ENCODE assay signal across 8 cellular contexts in the genomic region with DNA sequence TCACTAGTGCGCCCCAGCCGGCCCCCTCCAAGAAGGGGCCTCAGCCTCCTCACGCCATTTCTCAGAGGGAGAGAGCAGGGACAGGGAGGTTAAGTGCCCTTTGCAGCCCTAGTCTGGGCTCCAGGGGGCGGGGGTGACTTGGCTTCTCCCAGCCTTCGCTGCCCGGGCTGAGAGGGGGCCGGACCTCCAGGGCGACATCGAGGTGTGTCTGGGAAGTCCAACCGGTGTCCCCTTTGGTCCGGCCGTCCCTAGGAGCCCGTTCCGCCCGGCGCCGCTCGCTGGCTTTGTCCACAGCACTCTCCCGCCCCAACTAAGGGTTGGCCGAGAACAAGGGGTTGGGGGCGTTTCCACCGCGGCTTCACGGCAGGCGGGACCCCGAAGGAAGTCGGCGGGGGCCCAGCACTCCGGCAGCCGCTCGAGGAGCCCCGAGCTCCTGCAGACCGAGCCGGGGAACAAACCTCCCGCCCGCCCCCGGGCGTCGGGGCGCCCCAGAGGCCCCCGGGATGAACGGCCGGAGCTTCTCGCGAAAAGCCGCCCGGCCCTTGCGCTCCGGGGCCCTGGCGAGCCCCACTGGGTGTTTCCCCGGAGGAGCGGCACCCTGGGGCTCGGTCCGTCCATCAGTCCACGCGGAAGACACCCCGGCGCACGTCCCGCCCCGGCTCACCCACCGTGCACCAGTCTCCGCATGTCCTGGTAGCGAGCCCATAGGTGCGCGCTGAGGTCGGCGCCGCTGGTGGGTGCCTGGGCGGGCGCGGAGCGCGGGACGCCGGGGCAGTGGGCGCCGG.
DNase-seq lines count a peak whose midpoint lies in the region; TF ChIP-seq lines count a peak whose summit lies in the region.

No MANE protein-coding gene starts in this region.

- H3K4me2 ChIP-seq in MM.1S (ENCODE audit: low read depth, low read length) = peak overlapping the region; percentile 72

- no peaks in the 10 kb centered on the region for H3K9me2 ChIP-seq in MM.1S (replicated peaks; ENCODE audit: insufficient read depth, low read length)

- no peaks in the 10 kb centered on the region for H4K20me1 ChIP-seq in MM.1S (ENCODE audit: insufficient read depth, low read length)

- peaks cover 18% of the 10 kb centered on the region for H3F3A ChIP-seq in MM.1S (ENCODE audit: insufficient read depth, low read length)

- peaks cover 16% of the 10 kb centered on the region for H3K79me2 ChIP-seq in MM.1S (ENCODE audit: low read length)

- H3K4me1 ChIP-seq in MM.1S (ENCODE audit: low read length) = peaks cover 10% of the 10 kb centered on the region

- H3K4me3 ChIP-seq in MM.1S (ENCODE audit: low read length) (peak overlapping the region; percentile 73), iPS-18c (ENCODE audit: insufficient read depth, low read depth, low read length) (peak overlapping the region; percentile 83)

- TF ChIP-seq CTCF in GM13977 (IDR thresholded peaks at IDR 0.05; ENCODE audit: extremely low read depth, insufficient read depth, missing control alignments) = no peak
- TF ChIP-seq CTCF in MM.1S (IDR thresholded peaks at IDR 0.05; ENCODE audit: low read length) = no peak

- H3K27me3 ChIP-seq in MM.1S (replicated peaks; ENCODE audit: insufficient read depth, low read length) = no peaks in the 10 kb centered on the region

- peak overlapping the region; percentile 77 for H2AFZ ChIP-seq in MM.1S (ENCODE audit: low read length)

- no peaks in the 10 kb centered on the region for H3K36me3 ChIP-seq in MM.1S (replicated peaks; ENCODE audit: insufficient read depth, low read length)

- no peak overlapping the region for H3K27ac ChIP-seq in MM.1S (ENCODE audit: low read length)

- peak overlapping the region; percentile 66 for H3K9ac ChIP-seq in MM.1S (ENCODE audit: low read length)

- DNase-seq in GM13977 (ENCODE audit: low spot score) = peak; percentile 71
- DNase-seq in MM.1S = no peak
- peak; percentile 64 for DNase-seq in astrocyte of the hippocampus (ENCODE audit: low read depth, low spot score)
- peak; percentile 50 for DNase-seq in stimulated activated CD4-positive, alpha-beta T cell treated with anti-CD3 and anti-CD28 coated beads, Interleukin-15, amount 100 ng/mL, for 24 hours
- DNase-seq in NCI-H524 treated with DMSO at 0.1 percent for 48 hours (lab: John Stamatoyannopoulos, UW) = no peak
- DNase-seq in NCI-H2107 (lab: John Stamatoyannopoulos, UW) = no peak
- no peak for DNase-seq in DMS79 treated with DMSO at 0.1 percent for 48 hours (lab: John Stamatoyannopoulos, UW)

- no peaks in the 10 kb centered on the region for H3K9me3 ChIP-seq in MM.1S (replicated peaks; ENCODE audit: insufficient read depth, low read length)
- no peaks in the 10 kb centered on the region for H3K9me3 ChIP-seq in iPS-18c (ENCODE audit: control insufficient read depth, insufficient read depth, low read length)

- in situ Hi-C loops in GM13977 (cut with MboI; ENCODE audit: low pct_unique_long_range_greater_than_20kb, low sequenced_read_pairs, unreplicated experiment) = no loop called here

Comparison
In these comparisons a context has a peak if more than half of its experiments do, and no peak if none do; other contexts are left out.
1. DNase-seq: peak in GM13977 (single experiment), astrocyte of the hippocampus (single experiment) and stimulated activated CD4-positive, alpha-beta T cell treated with anti-CD3 and anti-CD28 coated beads, Interleukin-15, amount 100 ng/mL, for 24 hours (single experiment); none in MM.1S (single experiment), NCI-H524 treated with DMSO at 0.1 percent for 48 hours (single experiment), NCI-H2107 (single experiment) and DMS79 treated with DMSO at 0.1 percent for 48 hours (single experiment).